Comparison of ENCODE assay signal across 24 cellular contexts in the genomic region with DNA sequence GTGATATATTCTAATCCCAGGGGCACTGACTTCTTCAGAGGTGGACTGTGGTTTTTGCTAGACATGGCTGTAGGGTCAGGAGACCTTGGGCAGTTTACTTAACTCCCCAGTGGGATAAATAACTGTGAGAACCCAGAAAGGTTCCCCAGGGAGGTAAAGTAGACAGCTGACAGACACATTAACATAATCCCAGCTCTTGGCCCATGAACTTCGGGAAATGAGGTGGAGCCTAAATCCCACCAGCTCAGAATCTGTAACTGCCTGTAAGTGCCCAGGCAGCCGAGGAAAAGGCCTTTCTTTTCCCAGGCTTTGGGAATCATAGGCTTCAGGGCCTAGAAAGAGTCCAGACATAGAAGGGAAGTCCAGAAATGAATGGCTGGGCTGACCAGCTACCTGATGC.
A peak's percentile ranks its signal among the peaks of the same experiment; 100 is the strongest.
DNase-seq lines count a peak whose midpoint lies in the region; ATAC-seq and TF ChIP-seq lines count a peak whose summit lies in the region.
"Had no signal": no experiment of that assay in that cellular context is flagged by ENCODE, and none has a peak within 500 bp of the region (broad histone marks: within the 10 kb centered on the region; RNA-seq: fewer than 3 reads in every experiment).

No MANE protein-coding gene starts in this region.

- H3K4me3 ChIP-seq in right atrium auricular region (no peak overlapping the region), endodermal cell (ENCODE audit: low read length) (no peak overlapping the region)
- H3K4me3 ChIP-seq: A549; BLaER1 treated with 17β-estradiol and CSF1 and Interleukin-3, amounts not matched to agents 10 nM and 100 nM; GM12878; HAP-1 had no signal

- H3K9ac ChIP-seq in endodermal cell (ENCODE audit: extremely low read depth, low read length, poor library complexity, severe bottlenecking), result no peak overlapping the region
- H3K9ac ChIP-seq: BLaER1 treated with 17β-estradiol and CSF1 and Interleukin-3, amounts not matched to agents 10 nM and 100 nM had no signal

- H3K9me3 ChIP-seq in right atrium auricular region (no peaks in the 10 kb centered on the region), endodermal cell (ENCODE audit: control insufficient read depth, low read length) (peaks cover 5% of the 10 kb centered on the region)
- H3K9me3 ChIP-seq: A549, BE2C, HAP-1 had no signal

- ATAC-seq in Right ventricle myocardium superior (ENCODE audit: poor library complexity), result peak; percentile 35
- ATAC-seq in stimulated activated naive B cell treated with anti-CD40 and anti-IgM and Interleukin-4, amounts not matched to agents 10 μg/mL and 1 μg/mL and 100 μg/mL, for 72 hours (replicated peaks), result no peak
- no peak for ATAC-seq in GM21447 (IDR thresholded peaks at IDR 0.05; ENCODE audit: unreplicated experiment)
- ATAC-seq: A549, GM12878 had no signal

- no peak overlapping the region for H3K27ac Mint-ChIP-seq in endodermal cell
- peak overlapping the region; percentile 25 for H3K27ac Mint-ChIP-seq in stimulated activated naive B cell treated with anti-CD40 and anti-IgM and Interleukin-4, amounts not matched to agents 10 μg/mL and 1 μg/mL and 100 μg/mL, for 72 hours
- H3K27ac Mint-ChIP-seq: CD4-positive, alpha-beta T cell; HFFc6 had no signal

- peaks cover 14% of the 10 kb centered on the region for H3K4me1 Mint-ChIP-seq in endodermal cell
- peaks cover 2 to 31% of the 10 kb centered on the region in 2 donors for H3K4me1 Mint-ChIP-seq in stimulated activated naive B cell treated with anti-CD40 and anti-IgM and Interleukin-4, amounts not matched to agents 10 μg/mL and 1 μg/mL and 100 μg/mL, for 72 hours
- H3K4me1 Mint-ChIP-seq: CD14-positive monocyte; CD8-positive, alpha-beta memory T cell had no signal

- intact Hi-C loops in Right ventricle myocardium superior (cut with DNase I), result no loop called here

- TF ChIP-seq CTCF in right atrium auricular region (IDR thresholded peaks at IDR 0.05), result no peak
- TF ChIP-seq CTCF in endodermal cell (conservative IDR thresholded peaks at IDR 0.05), result no peak

- H3K36me3 Mint-ChIP-seq in endodermal cell (ENCODE audit: low read depth), result no peaks in the 10 kb centered on the region
- H3K36me3 Mint-ChIP-seq in stimulated activated naive B cell treated with anti-CD40 and anti-IgM and Interleukin-4, amounts not matched to agents 10 μg/mL and 1 μg/mL and 100 μg/mL, for 72 hours, result peaks cover 48 to 76% of the 10 kb centered on the region in 2 donors
- H3K36me3 Mint-ChIP-seq: CD8-positive, alpha-beta memory T cell had no signal

- H3K9me3 Mint-ChIP-seq in endodermal cell, result peaks cover 5% of the 10 kb centered on the region
- H3K9me3 Mint-ChIP-seq in stimulated activated naive B cell treated with anti-CD40 and anti-IgM and Interleukin-4, amounts not matched to agents 10 μg/mL and 1 μg/mL and 100 μg/mL, for 72 hours, result no peaks in the 10 kb centered on the region
- H3K9me3 Mint-ChIP-seq: CD4-positive, alpha-beta T cell had no signal

- no peaks in the 10 kb centered on the region for H3K36me3 ChIP-seq in right atrium auricular region
- H3K36me3 ChIP-seq in endodermal cell (ENCODE audit: control insufficient read depth, insufficient read depth, low read length), result no peaks in the 10 kb centered on the region
- H3K36me3 ChIP-seq: BE2C, HAP-1 had no signal

- no peak overlapping the region for H3K4me3 Mint-ChIP-seq in endodermal cell
- no peak overlapping the region for H3K4me3 Mint-ChIP-seq in stimulated activated naive B cell treated with anti-CD40 and anti-IgM and Interleukin-4, amounts not matched to agents 10 μg/mL and 1 μg/mL and 100 μg/mL, for 72 hours
- H3K4me3 Mint-ChIP-seq: CD14-positive monocyte; CD4-positive, alpha-beta T cell; CD8-positive, alpha-beta memory T cell; HFFc6 had no signal

- H3K27ac ChIP-seq in right atrium auricular region (no peak overlapping the region), endodermal cell (ENCODE audit: low read depth, low read length) (no peak overlapping the region)
- H3K27ac ChIP-seq: A549; BLaER1 treated with 17β-estradiol and CSF1 and Interleukin-3, amounts not matched to agents 10 nM and 100 nM had no signal

- H3K27me3 Mint-ChIP-seq in endodermal cell (ENCODE audit: insufficient read depth), result peaks cover 92% of the 10 kb centered on the region
- H3K27me3 Mint-ChIP-seq in stimulated activated naive B cell treated with anti-CD40 and anti-IgM and Interleukin-4, amounts not matched to agents 10 μg/mL and 1 μg/mL and 100 μg/mL, for 72 hours, result no peaks in the 10 kb centered on the region
- H3K27me3 Mint-ChIP-seq: CD4-positive, alpha-beta T cell had no signal

- H3K27me3 ChIP-seq in right atrium auricular region (no peaks in the 10 kb centered on the region), endodermal cell (ENCODE audit: control insufficient read depth, insufficient read depth, low read length, poor library complexity, severe bottlenecking) (no peaks in the 10 kb centered on the region)
- H3K27me3 ChIP-seq: BE2C; BLaER1 treated with 17β-estradiol and CSF1 and Interleukin-3, amounts not matched to agents 10 nM and 100 nM had no signal

- H3K4me1 ChIP-seq in right atrium auricular region, result peaks cover 0 to 3% of the 10 kb centered on the region in 2 donors
- no peaks in the 10 kb centered on the region for H3K4me1 ChIP-seq in endodermal cell (ENCODE audit: control insufficient read depth, insufficient read depth, low read length)
- H3K4me1 ChIP-seq: A549; BE2C; BLaER1 treated with 17β-estradiol and CSF1 and Interleukin-3, amounts not matched to agents 10 nM and 100 nM; HAP-1 had no signal

- DNase-seq in Right ventricle myocardium superior (no peak), right atrium auricular region (ENCODE audit: low spot score) (no peak), NCI-H82 (lab: John Stamatoyannopoulos, UW) (peak; percentile 37), endodermal cell (peak; percentile 58), kidney glomerular epithelial cell (lab: John Stamatoyannopoulos, UW) (no peak)
- no peak for DNase-seq in stimulated activated naive B cell treated with anti-CD40 and anti-IgM and Interleukin-4, amounts not matched to agents 10 μg/mL and 1 μg/mL and 100 μg/mL, for 72 hours
- DNase-seq: 8988T; ACHN; AML-193; BE2C; CD4-positive, alpha-beta T cell; CD8-positive, alpha-beta memory T cell; DMS 273 treated with DMSO at 0.1 percent for 48 hours; DMS79; EL; GDM1; GOT3; HFFc6 had no signal

- 83 to 92% methylated on average over 2 of the region's 2 CpGs for WGBS in endodermal cell (ENCODE audit: insufficient coverage in 1 of 2, insufficient read length in 1 of 2), 2 experiments

Comparison
In these comparisons a context has a peak if more than half of its experiments do, and no peak if none do; other contexts are left out.
1. DNase-seq: peak in NCI-H82 (single experiment) and endodermal cell (single experiment); none in Right ventricle myocardium superior (single experiment), right atrium auricular region (single experiment), stimulated activated naive B cell treated with anti-CD40 and anti-IgM and Interleukin-4, amounts not matched to agents 10 μg/mL and 1 μg/mL and 100 μg/mL, for 72 hours (single experiment) and kidney glomerular epithelial cell (single experiment).